In the genomic region with DNA sequence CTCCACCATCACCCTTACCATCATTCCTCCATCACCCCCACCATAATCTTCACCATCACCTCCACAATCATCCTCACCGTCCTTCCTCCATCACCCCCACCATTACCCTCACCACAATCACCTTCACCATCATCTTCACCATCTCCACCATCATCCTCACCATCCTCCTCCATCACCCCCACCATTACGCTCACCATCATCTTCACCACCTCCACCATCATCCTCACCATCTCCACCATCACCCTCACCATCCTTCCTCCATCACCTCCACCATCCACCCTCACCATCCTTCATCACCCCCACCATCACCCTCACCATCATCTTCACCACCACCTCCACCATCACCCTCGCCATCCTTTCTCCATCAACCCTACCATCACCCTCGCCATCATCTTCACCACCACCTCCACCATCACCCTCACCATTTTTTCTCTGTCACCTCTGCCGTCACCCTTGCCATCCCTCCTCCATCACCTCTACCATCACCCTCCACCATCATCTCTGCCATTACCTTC, we compare ENCODE assay signal across 17 cellular contexts. TPM values are rescaled to one million over a fixed set of nuclear protein-coding genes. Genes with fewer than 3 reads are reported as not detected.
A peak's percentile ranks its signal among the peaks of the same experiment; 100 is the strongest.
DNase-seq lines count a peak whose midpoint lies in the region; ATAC-seq and TF ChIP-seq lines count a peak whose summit lies in the region.
"Had no signal": no experiment of that assay in that cellular context is flagged by ENCODE, and none has a peak within 500 bp of the region (broad histone marks: within the 10 kb centered on the region; RNA-seq: fewer than 3 reads in every experiment).

No MANE protein-coding gene starts in this region.

- H3K36me3 ChIP-seq in tibial artery, result peaks cover 0 to 58% (median 28%) of the 10 kb centered on the region in 3 donors

- CTCF ChIA-PET in activated naive CD4-positive, alpha-beta T cell treated with anti-CD3 and anti-CD28 coated beads for 36 hours (lab: Charles Lee), result interaction anchor here (1.0 to 2.2 kb wide), 2 partner anchors 15 to 16 kb away, joined by 4 to 7 read pairs; no protein-coding TSS in a partner anchor
- CTCF ChIA-PET in HEK293T (lab: Yijun Ruan, JAX), result no interaction called here

- no peak for DNase-seq in activated naive CD4-positive, alpha-beta T cell treated with anti-CD3 and anti-CD28 coated beads for 36 hours
- DNase-seq in activated naive CD4-positive, alpha-beta T cell treated with anti-CD3 and anti-CD28 coated beads, Interleukin-2, amount 50 U/mL, for 16 hours, result no peak
- DNase-seq in T-helper 17 cell (no peak), foreskin keratinocyte (no peak), tibial artery (peak; percentile 9 to 12), HEK293T (ENCODE audit: extremely low spot score) (no peak), NCI-H1417 (lab: John Stamatoyannopoulos, UW) (no peak)
- DNase-seq: effector CD4-positive, alpha-beta T cell; HFFc6; Kasumi-1; NCI-H1694; NCI-H524 treated with DMSO at 0.1 percent for 48 hours; PC-9; substantia nigra; WERI-Rb-1 had no signal

- peaks cover 16% of the 10 kb centered on the region for H3K36me3 Mint-ChIP-seq in activated naive CD4-positive, alpha-beta T cell treated with anti-CD3 and anti-CD28 coated beads for 36 hours (ENCODE audit: low read depth)
- H3K36me3 Mint-ChIP-seq in T-helper 17 cell (ENCODE audit: low read depth), result peaks cover 10% of the 10 kb centered on the region

- TF ChIP-seq CTCF in foreskin keratinocyte (conservative IDR thresholded peaks at IDR 0.05) (no peak), tibial artery (IDR thresholded peaks at IDR 0.05) (no peak)

- no peaks in the 10 kb centered on the region for H3K27me3 Mint-ChIP-seq in activated naive CD4-positive, alpha-beta T cell treated with anti-CD3 and anti-CD28 coated beads for 36 hours (ENCODE audit: low read depth)
- H3K27me3 Mint-ChIP-seq in T-helper 17 cell, result no peaks in the 10 kb centered on the region
- H3K27me3 Mint-ChIP-seq: brain had no signal

- intact Hi-C loops in activated naive CD4-positive, alpha-beta T cell treated with anti-CD3 and anti-CD28 coated beads for 36 hours (cut with micrococcal nuclease), result loop anchor here (1.0 to 10.0 kb wide), 3 partner anchors 33 to 1289 kb away; no protein-coding TSS in a partner anchor
- intact Hi-C loops in tibial artery (cut with DNase I; ENCODE audit: low total_unique reads), result no loop called here

- H3K4me1 Mint-ChIP-seq in activated naive CD4-positive, alpha-beta T cell treated with anti-CD3 and anti-CD28 coated beads for 36 hours (ENCODE audit: low read depth), result peaks cover 86% of the 10 kb centered on the region
- H3K4me1 Mint-ChIP-seq in T-helper 17 cell, result peaks cover 68% of the 10 kb centered on the region
- H3K4me1 Mint-ChIP-seq: brain had no signal

- H3K9me3 ChIP-seq in T-helper 17 cell (ENCODE audit: control insufficient read depth, low read length, poor library complexity, severe bottlenecking) (no peaks in the 10 kb centered on the region), tibial artery (no peaks in the 10 kb centered on the region)

- no peak overlapping the region for H3K4me3 Mint-ChIP-seq in activated naive CD4-positive, alpha-beta T cell treated with anti-CD3 and anti-CD28 coated beads for 36 hours
- peak overlapping the region; percentile 68 for H3K4me3 Mint-ChIP-seq in T-helper 17 cell
- H3K4me3 Mint-ChIP-seq: brain, HFFc6 had no signal

- ATAC-seq in T-helper 17 cell (no peak), foreskin keratinocyte (peak; percentile 28), HG02973 (IDR thresholded peaks at IDR 0.05; ENCODE audit: unreplicated experiment) (no peak)

- H3K4me3 ChIP-seq in tibial artery, result no peak overlapping the region
- H3K4me3 ChIP-seq: PC-9 had no signal

- H3K4me1 ChIP-seq in foreskin keratinocyte, result no peaks in the 10 kb centered on the region
- H3K4me1 ChIP-seq in tibial artery, result no peaks in the 10 kb centered on the region

- POLR2A ChIA-PET in HEK293T (lab: Yijun Ruan, JAX), result no interaction called here

- no peak overlapping the region for H3K27ac ChIP-seq in foreskin keratinocyte
- H3K27ac ChIP-seq in tibial artery, result no peak overlapping the region
- H3K27ac ChIP-seq: PC-9, WERI-Rb-1 had no signal

- peak overlapping the region; percentile 67 for H3K27ac Mint-ChIP-seq in activated naive CD4-positive, alpha-beta T cell treated with anti-CD3 and anti-CD28 coated beads for 36 hours
- peak overlapping the region; percentile 89 for H3K27ac Mint-ChIP-seq in T-helper 17 cell
- H3K27ac Mint-ChIP-seq: brain, HFFc6 had no signal

- peaks cover 11% of the 10 kb centered on the region for H3K9me3 Mint-ChIP-seq in activated naive CD4-positive, alpha-beta T cell treated with anti-CD3 and anti-CD28 coated beads for 36 hours

- H3K27me3 ChIP-seq in foreskin keratinocyte (no peaks in the 10 kb centered on the region), tibial artery (no peaks in the 10 kb centered on the region)

TF ChIP-seq in HEK293T, 16 proteins besides CTCF, POLR2A, EP300 and RAD21:
- no peak for TF ChIP-seq FOXA1 (IDR thresholded peaks at IDR 0.05)
- TF ChIP-seq L3MBTL2 (conservative IDR thresholded peaks at IDR 0.05), result no peak
- TF ChIP-seq, protein P1, sequence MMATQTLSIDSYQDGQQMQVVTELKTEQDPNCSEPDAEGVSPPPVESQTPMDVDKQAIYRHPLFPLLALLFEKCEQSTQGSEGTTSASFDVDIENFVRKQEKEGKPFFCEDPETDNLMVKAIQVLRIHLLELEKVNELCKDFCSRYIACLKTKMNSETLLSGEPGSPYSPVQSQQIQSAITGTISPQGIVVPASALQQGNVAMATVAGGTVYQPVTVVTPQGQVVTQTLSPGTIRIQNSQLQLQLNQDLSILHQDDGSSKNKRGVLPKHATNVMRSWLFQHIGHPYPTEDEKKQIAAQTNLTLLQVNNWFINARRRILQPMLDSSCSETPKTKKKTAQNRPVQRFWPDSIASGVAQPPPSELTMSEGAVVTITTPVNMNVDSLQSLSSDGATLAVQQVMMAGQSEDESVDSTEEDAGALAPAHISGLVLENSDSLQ (IDR thresholded peaks at IDR 0.05), result no peak
- no peak for TF ChIP-seq LEF1 (IDR thresholded peaks at IDR 0.05; ENCODE audit: borderline replicate concordance)
- TF ChIP-seq TARDBP (IDR thresholded peaks at IDR 0.05), result no peak
- TF ChIP-seq HDGF (IDR thresholded peaks at IDR 0.05; ENCODE audit: borderline replicate concordance), result no peak
- no peak for TF ChIP-seq FOXM1 (IDR thresholded peaks at IDR 0.05; ENCODE audit: borderline replicate concordance)
- no peak for TF ChIP-seq ARNT (IDR thresholded peaks at IDR 0.05)
- TF ChIP-seq ELF4 (IDR thresholded peaks at IDR 0.05), result no peak
- no peak for TF ChIP-seq ZNF384 (IDR thresholded peaks at IDR 0.05)
- TF ChIP-seq SP1 (IDR thresholded peaks at IDR 0.05), result no peak
- TF ChIP-seq SUZ12 (IDR thresholded peaks at IDR 0.05), result no peak
- no peak for TF ChIP-seq NFRKB (IDR thresholded peaks at IDR 0.05)
- TF ChIP-seq FOXK2 (IDR thresholded peaks at IDR 0.05), result no peak
- no peak for TF ChIP-seq CTBP1 (IDR thresholded peaks at IDR 0.05; ENCODE audit: borderline replicate concordance)
TF ChIP-seq in HEK293T: peak in this region for 0.

RNA-seq across cellular contexts. Expression of gene MPC1, which starts 33.1 kb away (rescaled TPM):
- total RNA-seq in activated naive CD4-positive, alpha-beta T cell treated with anti-CD3 and anti-CD28 coated beads for 36 hours, result 10 to 100 TPM; 16.6 to 18.7 TPM
- total RNA-seq in T-helper 17 cell (10 to 100 TPM; 21.6 to 22.1 TPM), foreskin keratinocyte (22.8 and 28.9 TPM in 2 replicates)
- polyA plus RNA-seq in foreskin keratinocyte, result 30.1 and 40.3 TPM in 2 replicates

Comparison
In these comparisons a context has a peak if more than half of its experiments do, and no peak if none do; other contexts are left out.
1. DNase-seq: peak in tibial artery (2 of 2); none in activated naive CD4-positive, alpha-beta T cell treated with anti-CD3 and anti-CD28 coated beads for 36 hours (single experiment), activated naive CD4-positive, alpha-beta T cell treated with anti-CD3 and anti-CD28 coated beads, Interleukin-2, amount 50 U/mL, for 16 hours (single experiment), T-helper 17 cell (0 of 3), foreskin keratinocyte (0 of 2), HEK293T (single experiment) and NCI-H1417 (0 of 3).